13 cellular contexts compared by ENCODE assay signal in the genomic region with DNA sequence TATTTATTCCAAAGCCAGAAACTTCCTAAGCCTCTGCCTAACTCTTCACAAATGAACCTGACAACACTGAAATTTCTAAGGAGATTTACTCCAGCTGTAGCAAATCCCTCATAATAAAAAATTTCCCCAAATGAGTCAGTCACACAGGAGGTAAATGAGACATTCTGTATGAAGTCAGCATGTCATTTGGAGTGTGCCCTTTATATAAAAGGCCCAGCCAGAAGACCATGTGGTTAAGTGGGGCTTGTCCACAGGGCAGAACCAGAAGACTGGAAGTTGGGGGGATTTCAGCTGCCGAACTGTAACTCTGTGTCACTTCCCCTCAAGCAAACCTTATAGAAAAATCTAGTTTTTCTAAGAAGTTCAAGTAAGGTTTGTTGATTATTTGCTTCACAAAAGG. TPM values are rescaled to one million over a fixed set of nuclear protein-coding genes. Genes with fewer than 3 reads are reported as not detected.
DNase-seq lines count a peak whose midpoint lies in the region; ATAC-seq and TF ChIP-seq lines count a peak whose summit lies in the region.
"Had no signal": no experiment of that assay in that cellular context is flagged by ENCODE, and none has a peak within 500 bp of the region (broad histone marks: within the 10 kb centered on the region; RNA-seq: fewer than 3 reads in every experiment).

No MANE protein-coding gene starts in this region.

- CTCF ChIA-PET in AG04450 (lab: Charles Lee) = interaction anchor here (0.6 to 1.2 kb wide), 3 partner anchors 9 to 236 kb away, joined by 3 to 4 read pairs (median 4); no protein-coding TSS in a partner anchor

- peaks cover 15% of the 10 kb centered on the region for H3K36me3 Mint-ChIP-seq in nephron (ENCODE audit: low read depth)
- no peaks in the 10 kb centered on the region for H3K36me3 Mint-ChIP-seq in immature natural killer cell

- peak overlapping the region; percentile 68 for H3K27ac ChIP-seq in AG04450 (ENCODE audit: low read depth, low read length)
- H3K27ac ChIP-seq: PC-9, suprapubic skin had no signal

- no peaks in the 10 kb centered on the region for H3K27me3 ChIP-seq in AG04450 (ENCODE audit: control insufficient read depth, insufficient read depth, low read length)
- H3K27me3 ChIP-seq: esophagus squamous epithelium, suprapubic skin had no signal

- DNase-seq in AG04450 (ENCODE audit: low read depth, low spot score) (no peak), HT1080 (ENCODE audit: low read depth) (peak; percentile 86), dermis blood vessel endothelial cell (peak; percentile 61), immature natural killer cell (no peak), NCI-H774 (lab: John Stamatoyannopoulos, UW) (no peak)
- DNase-seq in activated naive CD4-positive, alpha-beta T cell (lab: John Stamatoyannopoulos, UW) = no peak
- DNase-seq: COR-L47, esophagus squamous epithelium, NCI-H146, PC-9 had no signal

- TF ChIP-seq CTCF in AG04450 (IDR thresholded peaks at IDR 0.05; ENCODE audit: low read depth, low read length) (no peak), nephron (IDR thresholded peaks at IDR 0.05; ENCODE audit: unreplicated experiment in 3 of 3) (no peak)

- no peaks in the 10 kb centered on the region for H3K9me3 ChIP-seq in AG04450 (ENCODE audit: control insufficient read depth, insufficient read depth, low read length)
- H3K9me3 ChIP-seq: esophagus squamous epithelium, suprapubic skin had no signal

- H3K4me1 Mint-ChIP-seq in nephron (peaks cover 72% of the 10 kb centered on the region), immature natural killer cell (no peaks in the 10 kb centered on the region)

- H3K4me3 Mint-ChIP-seq in nephron = no peak overlapping the region
- no peak overlapping the region for H3K4me3 Mint-ChIP-seq in immature natural killer cell

- no peaks in the 10 kb centered on the region for H3K9me3 Mint-ChIP-seq in nephron
- no peaks in the 10 kb centered on the region for H3K9me3 Mint-ChIP-seq in immature natural killer cell

- no peak overlapping the region for H3K4me3 ChIP-seq in AG04450 (ENCODE audit: low read depth, low read length)
- H3K4me3 ChIP-seq: esophagus squamous epithelium, PC-9, suprapubic skin had no signal

- POLR2A ChIA-PET in AG04450 (lab: Yijun Ruan, JAX) = interaction anchor here (0.6 to 1.5 kb wide), 4 partner anchors 17 to 51 kb away, joined by 3 to 7 read pairs (median 4); partner anchors contain the start of gene NRP2

- H3K27me3 Mint-ChIP-seq in nephron (ENCODE audit: low read depth) (peaks cover 4% of the 10 kb centered on the region), immature natural killer cell (ENCODE audit: low read depth in 3 of 3) (peaks cover 0 to 2% (median 2%) of the 10 kb centered on the region in 3 donors)

- peak overlapping the region; percentile 89 to 95 (median 92) for H3K27ac Mint-ChIP-seq in nephron
- no peak overlapping the region for H3K27ac Mint-ChIP-seq in immature natural killer cell

- ATAC-seq in HG03442 (IDR thresholded peaks at IDR 0.05; ENCODE audit: unreplicated experiment) = no peak

RNA-seq across cellular contexts. Expression of gene NRP2, which starts 30.2 kb away (rescaled TPM):
- polyA plus RNA-seq in AG04450 (2011; rRNA removed) = 106 and 114 TPM in 2 replicates
- polyA minus RNA-seq in AG04450 (2011; rRNA and poly(A)+ RNA removed) = 127 and 153 TPM in 2 replicates
- total RNA-seq in HT1080 (2014; rRNA removed; shearing (Covaris generic)) = 62.1 and 62.4 TPM in 2 replicates
- 53.2 and 62.4 TPM in 2 replicates for polyA plus RNA-seq in HT1080 (2015; cell fraction: cytosol; rRNA removed)
- 229 and 301 TPM in 2 replicates for polyA plus RNA-seq in HT1080 (2015; cell fraction: nucleus; rRNA removed)
- 165 and 254 TPM in 2 replicates for total RNA-seq in dermis blood vessel endothelial cell
- not detected for polyA plus RNA-seq in immature natural killer cell

Comparison
In these comparisons a context has a peak if more than half of its experiments do, and no peak if none do; other contexts are left out.
1. DNase-seq: peak in HT1080 (single experiment) and dermis blood vessel endothelial cell (single experiment); none in AG04450 (single experiment), immature natural killer cell (0 of 3), NCI-H774 (single experiment) and activated naive CD4-positive, alpha-beta T cell (0 of 4).
2. H3K27ac Mint-ChIP-seq: peak in nephron (3 of 3); none in immature natural killer cell (0 of 6).